ENCODE assay signal across 10 cellular contexts in genomic region chr17:39739885-39740356, GRCh38. TPM values are rescaled to one million over a fixed set of nuclear protein-coding genes. Genes with fewer than 3 reads are reported as not detected.
A peak's percentile ranks its signal among the peaks of the same experiment; 100 is the strongest.
DNase-seq lines count a peak whose midpoint lies in the region; ATAC-seq and TF ChIP-seq lines count a peak whose summit lies in the region.
"Had no signal": no experiment of that assay in that cellular context is flagged by ENCODE, and none has a peak within 500 bp of the region (broad histone marks: within the 10 kb centered on the region; RNA-seq: fewer than 3 reads in every experiment).

No MANE protein-coding gene starts in this region.

- peak overlapping the region in 3 of 6 donors; percentile 36 to 85 (median 84) for H3K27ac Mint-ChIP-seq in naive B cell
- no peak overlapping the region for H3K27ac Mint-ChIP-seq in activated naive CD4-positive, alpha-beta T cell treated with anti-CD3 and anti-CD28 coated beads, Interleukin-2, amount 10 ng/mL, durations not matched to agents 7 days and 5 days
- H3K27ac Mint-ChIP-seq: activated CD4-positive, alpha-beta memory T cell treated with anti-CD3 and anti-CD28 coated beads, Interleukin-2, amount 10 ng/mL, durations not matched to agents 7 days and 5 days had no signal

- POLR2A ChIA-PET in AG04450 (lab: Yijun Ruan, JAX), result no interaction called here

- H3K27me3 ChIP-seq in AG04450 (ENCODE audit: control insufficient read depth, insufficient read depth, low read length), result peaks cover 35% of the 10 kb centered on the region

- no peak for ATAC-seq in naive B cell (ENCODE audit: low read depth in 2 of 2)
- ATAC-seq in GM21619 (IDR thresholded peaks at IDR 0.05; ENCODE audit: unreplicated experiment), result no peak
- ATAC-seq: natural killer cell had no signal

- DNase-seq in AG04450 (ENCODE audit: low read depth, low spot score) (no peak), LoVo (ENCODE audit: low spot score) (peak; percentile 36), epithelial cell of esophagus (ENCODE audit: low read depth) (peak; percentile 79), naive B cell (no peak)
- DNase-seq in activated CD8-positive, alpha-beta memory T cell treated with anti-CD3 and anti-CD28 coated beads, Interleukin-2, amount 50 U/mL, for 4 hours, result no peak
- DNase-seq in activated naive CD4-positive, alpha-beta T cell treated with anti-CD3 and anti-CD28 coated beads, Interleukin-2, amount 10 ng/mL, durations not matched to agents 7 days and 5 days, result no peak
- no peak for DNase-seq in stimulated activated CD4-positive, alpha-beta T cell treated with anti-CD3 and anti-CD28 coated beads, Interleukin-4, amount 100 ng/mL, for 1 hour
- DNase-seq: activated CD4-positive, alpha-beta memory T cell treated with anti-CD3 and anti-CD28 coated beads, Interleukin-2, amount 10 ng/mL, durations not matched to agents 7 days and 5 days; natural killer cell had no signal

- peaks cover 34 to 47% (median 36%) of the 10 kb centered on the region in 3 donors for H3K4me1 Mint-ChIP-seq in naive B cell
- peaks cover 39% of the 10 kb centered on the region for H3K4me1 Mint-ChIP-seq in activated naive CD4-positive, alpha-beta T cell treated with anti-CD3 and anti-CD28 coated beads, Interleukin-2, amount 10 ng/mL, durations not matched to agents 7 days and 5 days

- H3K27me3 Mint-ChIP-seq in naive B cell, result peaks cover 5 to 60% (median 56%) of the 10 kb centered on the region in 3 donors
- H3K27me3 Mint-ChIP-seq in activated naive CD4-positive, alpha-beta T cell treated with anti-CD3 and anti-CD28 coated beads, Interleukin-2, amount 10 ng/mL, durations not matched to agents 7 days and 5 days, result peaks cover 94% of the 10 kb centered on the region

- H3K4me3 ChIP-seq in AG04450 (ENCODE audit: low read depth, low read length), result no peak overlapping the region
- peak overlapping the region; percentile 89 for H3K4me3 ChIP-seq in epithelial cell of esophagus (ENCODE audit: low read length)

- peaks cover 0 to 1% (median 0%) of the 10 kb centered on the region in 7 donors for H3K9me3 Mint-ChIP-seq in naive B cell
- no peaks in the 10 kb centered on the region for H3K9me3 Mint-ChIP-seq in activated naive CD4-positive, alpha-beta T cell treated with anti-CD3 and anti-CD28 coated beads, Interleukin-2, amount 10 ng/mL, durations not matched to agents 7 days and 5 days
- H3K9me3 Mint-ChIP-seq: activated CD4-positive, alpha-beta memory T cell treated with anti-CD3 and anti-CD28 coated beads, Interleukin-2, amount 10 ng/mL, durations not matched to agents 7 days and 5 days; natural killer cell had no signal

- TF ChIP-seq CTCF in AG04450 (IDR thresholded peaks at IDR 0.05; ENCODE audit: low read depth, low read length) (0 out of 2 replicates have a peak, but pooled peaks have one; percentile 4), epithelial cell of esophagus (IDR thresholded peaks at IDR 0.05; ENCODE audit: insufficient read depth, low read depth, low read length, missing control alignments) (no peak)

- H3K27ac ChIP-seq in AG04450 (ENCODE audit: low read depth, low read length), result no peak overlapping the region

- CTCF ChIA-PET in AG04450 (lab: Charles Lee), result no interaction called here
- CTCF ChIA-PET in activated naive CD4-positive, alpha-beta T cell treated with anti-CD3 and anti-CD28 coated beads, Interleukin-2, amount 10 ng/mL, durations not matched to agents 7 days and 5 days (lab: Charles Lee), result no interaction called here

- peak overlapping the region in 7 of 8 donors; percentile 28 to 85 (median 79) for H3K4me3 Mint-ChIP-seq in naive B cell
- no peak overlapping the region for H3K4me3 Mint-ChIP-seq in activated naive CD4-positive, alpha-beta T cell treated with anti-CD3 and anti-CD28 coated beads, Interleukin-2, amount 10 ng/mL, durations not matched to agents 7 days and 5 days
- H3K4me3 Mint-ChIP-seq: activated CD4-positive, alpha-beta memory T cell treated with anti-CD3 and anti-CD28 coated beads, Interleukin-2, amount 10 ng/mL, durations not matched to agents 7 days and 5 days had no signal

- H3K36me3 Mint-ChIP-seq in naive B cell, result no peaks in the 10 kb centered on the region
- no peaks in the 10 kb centered on the region for H3K36me3 Mint-ChIP-seq in activated naive CD4-positive, alpha-beta T cell treated with anti-CD3 and anti-CD28 coated beads, Interleukin-2, amount 10 ng/mL, durations not matched to agents 7 days and 5 days
- H3K36me3 Mint-ChIP-seq: natural killer cell had no signal

- no peaks in the 10 kb centered on the region; the same call in 1 of the 2 replicates for H3K9me3 ChIP-seq in AG04450 (ENCODE audit: control insufficient read depth, insufficient read depth, low read length)

RNA-seq across cellular contexts. Expression of gene GRB7, which starts 2.2 kb away (rescaled TPM):
- polyA plus RNA-seq in AG04450 (2011; rRNA removed) (0.05 and 0.14 TPM in 2 replicates), naive B cell (ENCODE audit: low read depth in 6 of 6) (under 1 TPM in 3 of 6 donors, not detected in 3; 0.23 to 0.65 (median 0.29) TPM)
- polyA minus RNA-seq in AG04450 (2011; rRNA and poly(A)+ RNA removed), result 0.14 TPM in 1 of 2 replicates, not detected in the other

RNA-seq across cellular contexts. Expression of gene MIEN1, which starts 9.6 kb away (rescaled TPM):
- 31.9 and 45.4 TPM in 2 replicates for polyA plus RNA-seq in AG04450 (2011; rRNA removed)
- polyA minus RNA-seq in AG04450 (2011; rRNA and poly(A)+ RNA removed), result 13.2 and 17.8 TPM in 2 replicates
- polyA plus RNA-seq in naive B cell (ENCODE audit: low read depth in 6 of 6), result 100 to 1,000 TPM in 5 of 6 donors, 10 to 100 TPM in 1; 99.3 to 135 (median 123) TPM

RNA-seq across cellular contexts. Expression of gene ERBB2, which starts 40.1 kb away (rescaled TPM):
- polyA plus RNA-seq in AG04450 (2011; rRNA removed) (21.2 and 27.9 TPM in 2 replicates), naive B cell (ENCODE audit: low read depth in 6 of 6) (1 to 10 TPM in 3 of 6 donors, under 1 TPM in 3; 0.20 to 3.0 (median 1.1) TPM)
- 55.9 and 94.5 TPM in 2 replicates for polyA minus RNA-seq in AG04450 (2011; rRNA and poly(A)+ RNA removed)

RNA-seq across cellular contexts. Expression of gene PGAP3, which starts 52.1 kb away (rescaled TPM):
- polyA plus RNA-seq in AG04450 (2011; rRNA removed), result 9.6 and 13.9 TPM in 2 replicates
- 10.4 and 15.8 TPM in 2 replicates for polyA minus RNA-seq in AG04450 (2011; rRNA and poly(A)+ RNA removed)
- 10 to 100 TPM in 2 of 6 donors, 1 to 10 TPM in 4; 7.2 to 18.2 (median 9.1) TPM for polyA plus RNA-seq in naive B cell (ENCODE audit: low read depth in 6 of 6)

Comparison
In these comparisons a context has a peak if more than half of its experiments do, and no peak if none do; other contexts are left out.
1. DNase-seq: peak in LoVo (single experiment) and epithelial cell of esophagus (single experiment); none in AG04450 (single experiment), naive B cell (single experiment), activated CD8-positive, alpha-beta memory T cell treated with anti-CD3 and anti-CD28 coated beads, Interleukin-2, amount 50 U/mL, for 4 hours (single experiment), activated naive CD4-positive, alpha-beta T cell treated with anti-CD3 and anti-CD28 coated beads, Interleukin-2, amount 10 ng/mL, durations not matched to agents 7 days and 5 days (single experiment) and stimulated activated CD4-positive, alpha-beta T cell treated with anti-CD3 and anti-CD28 coated beads, Interleukin-4, amount 100 ng/mL, for 1 hour (single experiment).